Comparison of ENCODE assay signal across 21 cellular contexts in the genomic region with DNA sequence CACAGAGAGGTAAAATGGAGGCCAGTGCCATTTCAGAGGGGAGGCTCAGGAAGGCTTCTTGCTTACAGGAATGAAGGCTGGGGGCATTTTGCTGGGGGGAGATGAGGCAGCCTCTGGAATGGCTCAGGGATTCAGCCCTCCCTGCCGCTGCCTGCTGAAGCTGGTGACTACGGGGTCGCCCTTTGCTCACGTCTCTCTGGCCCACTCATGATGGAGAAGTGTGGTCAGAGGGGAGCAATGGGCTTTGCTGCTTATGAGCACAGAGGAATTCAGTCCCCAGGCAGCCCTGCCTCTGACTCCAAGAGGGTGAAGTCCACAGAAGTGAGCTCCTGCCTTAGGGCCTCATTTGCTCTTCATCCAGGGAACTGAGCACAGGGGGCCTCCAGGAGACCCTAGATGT.
"Had no signal": no experiment of that assay in that cellular context is flagged by ENCODE, and none has a peak within 500 bp of the region (broad histone marks: within the 10 kb centered on the region; RNA-seq: fewer than 3 reads in every experiment).

No MANE protein-coding gene starts in this region.

- H3K27ac ChIP-seq: HL-60, KMS-11 had no signal

- H3K4me3 Mint-ChIP-seq: IgD-negative memory B cell had no signal

- H3K4me3 ChIP-seq: K562 had no signal

- DNase-seq: Kasumi-1, MM.1S, NCI-H1092 treated with DMSO at 0.1 percent for 48 hours, NCI-H1436, NCI-H1930, NCI-H2081, NCI-H2107, NCI-H226, NCI-H446, NCI-H510A, NCI-H524 treated with DMSO at 0.1 percent for 48 hours, NCI-H69, NCI-H774, RPMI8226, SHP77, SK-N-SH, SW 1271 had no signal

- H3K9me3 ChIP-seq: SK-N-SH had no signal

- H3K27ac Mint-ChIP-seq: IgD-negative memory B cell had no signal

- ATAC-seq: K562 had no signal

- H3K9me3 Mint-ChIP-seq: IgD-negative memory B cell had no signal

- H3K27me3 Mint-ChIP-seq: IgD-negative memory B cell had no signal
